11 cellular contexts compared by ENCODE assay signal in genomic region chr11:10181811-10182210, GRCh38.
DNase-seq lines count a peak whose midpoint lies in the region; ATAC-seq, FAIRE-seq and TF ChIP-seq lines count a peak whose summit lies in the region.
"Had no signal": no experiment of that assay in that cellular context is flagged by ENCODE, and none has a peak within 500 bp of the region (broad histone marks: within the 10 kb centered on the region; RNA-seq: fewer than 3 reads in every experiment).

No MANE protein-coding gene starts in this region.

- no peaks in the 10 kb centered on the region for H3K27me3 Mint-ChIP-seq in activated T-cell treated with anti-CD3 and anti-CD28 coated beads, Interleukin-2, amount 50 U/mL, for 72 hours (ENCODE audit: low read depth)
- H3K27me3 Mint-ChIP-seq: naive B cell had no signal

- H3K27ac ChIP-seq in brain microvascular endothelial cell = no peak overlapping the region

- H3K9me3 Mint-ChIP-seq in activated T-cell treated with anti-CD3 and anti-CD28 coated beads, Interleukin-2, amount 50 U/mL, for 72 hours = no peaks in the 10 kb centered on the region

- no peak for TF ChIP-seq CTCF in GM20000 (IDR thresholded peaks at IDR 0.05; ENCODE audit: extremely low read depth, missing control alignments)
- no peak for TF ChIP-seq CTCF in brain microvascular endothelial cell (IDR thresholded peaks at IDR 0.05; ENCODE audit: low read depth, low read length, missing control alignments)

- H3K36me3 ChIP-seq in brain microvascular endothelial cell (replicated peaks) = no peaks in the 10 kb centered on the region

- DNase-seq in GM20000 (ENCODE audit: low spot score) (peak; percentile 6), RKO (ENCODE audit: low spot score) (peak; percentile 70), fibroblast of peridontal ligament (ENCODE audit: extremely low read depth) (peak; percentile 63), NCI-H1436 treated with DMSO at 0.1 percent for 48 hours (lab: John Stamatoyannopoulos, UW) (no peak), brain microvascular endothelial cell (no peak), DMS79 treated with DMSO at 0.1 percent for 48 hours (lab: John Stamatoyannopoulos, UW) (no peak)
- no peak for DNase-seq in activated T-cell treated with anti-CD3 and anti-CD28 coated beads, Interleukin-2, amount 50 U/mL, for 72 hours
- DNase-seq: amygdala, GDM1, naive B cell had no signal

- no peaks in the 10 kb centered on the region for H3K36me3 Mint-ChIP-seq in activated T-cell treated with anti-CD3 and anti-CD28 coated beads, Interleukin-2, amount 50 U/mL, for 72 hours (ENCODE audit: insufficient read depth in 2 of 2)

- no peak for ATAC-seq in activated T-cell treated with anti-CD3 and anti-CD28 coated beads, Interleukin-2, amount 50 U/mL, for 72 hours (replicated peaks in 1 of 2)

- H3K27me3 ChIP-seq in brain microvascular endothelial cell (replicated peaks) = no peaks in the 10 kb centered on the region

- H3K4me1 Mint-ChIP-seq in activated T-cell treated with anti-CD3 and anti-CD28 coated beads, Interleukin-2, amount 50 U/mL, for 72 hours (ENCODE audit: low read depth) = no peaks in the 10 kb centered on the region
- H3K4me1 Mint-ChIP-seq: naive B cell had no signal

- H3K4me3 ChIP-seq in brain microvascular endothelial cell (ENCODE audit: low read depth, low read length) = no peak overlapping the region

- H3K4me3 Mint-ChIP-seq in activated T-cell treated with anti-CD3 and anti-CD28 coated beads, Interleukin-2, amount 50 U/mL, for 72 hours = no peak overlapping the region
- H3K4me3 Mint-ChIP-seq: naive B cell had no signal

- in situ Hi-C loops in brain microvascular endothelial cell (cut with HindIII; ENCODE audit: low pct_ligation_motif_present, low sequenced_read_pairs) = no loop called here

- FAIRE-seq in A204.1 (lab: Jason Lieb, UNC) = peak; percentile 65

- H3K27ac Mint-ChIP-seq in activated T-cell treated with anti-CD3 and anti-CD28 coated beads, Interleukin-2, amount 50 U/mL, for 72 hours = no peak overlapping the region
- H3K27ac Mint-ChIP-seq: naive B cell had no signal

Comparison
In these comparisons a context has a peak if more than half of its experiments do, and no peak if none do; other contexts are left out.
1. DNase-seq: peak in GM20000 (single experiment), RKO (single experiment) and fibroblast of peridontal ligament (single experiment); none in NCI-H1436 treated with DMSO at 0.1 percent for 48 hours (single experiment), brain microvascular endothelial cell (single experiment), activated T-cell treated with anti-CD3 and anti-CD28 coated beads, Interleukin-2, amount 50 U/mL, for 72 hours (0 of 2) and DMS79 treated with DMSO at 0.1 percent for 48 hours (single experiment).